In the genomic region with DNA sequence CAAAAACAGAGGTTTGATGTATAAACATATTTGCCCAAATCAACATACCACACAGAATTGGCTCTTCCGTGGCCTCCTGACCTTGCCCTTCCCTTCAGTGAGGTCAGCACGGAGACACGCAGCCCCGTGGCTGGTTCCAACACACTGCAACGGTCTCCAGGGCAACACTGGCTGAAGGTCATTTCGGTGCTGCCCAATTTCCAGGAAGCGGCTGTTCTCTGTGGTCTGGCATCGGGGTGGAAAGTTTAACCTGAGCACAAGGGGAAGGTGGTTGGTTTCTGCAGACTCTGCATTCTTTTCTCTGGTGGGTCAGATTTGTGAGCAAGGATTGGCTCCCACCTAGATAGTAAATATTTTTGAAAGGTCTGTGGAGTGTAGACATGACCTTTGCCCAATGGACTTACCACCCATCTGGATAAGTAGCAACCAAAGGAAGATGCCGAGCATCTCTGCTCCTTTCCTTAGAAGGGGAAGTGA, we compare ENCODE assay signal across 12 cellular contexts.
A peak's percentile ranks its signal among the peaks of the same experiment; 100 is the strongest.
DNase-seq lines count a peak whose midpoint lies in the region; TF ChIP-seq lines count a peak whose summit lies in the region.
"Had no signal": no experiment of that assay in that cellular context is flagged by ENCODE, and none has a peak within 500 bp of the region (broad histone marks: within the 10 kb centered on the region; RNA-seq: fewer than 3 reads in every experiment).

No MANE protein-coding gene starts in this region.

- H3K27ac ChIP-seq in adrenal gland (peak overlapping the region in 2 of 5 donors; percentile 58 to 66), left ventricle myocardium inferior (replicated peaks) (no peak overlapping the region), osteoblast (ENCODE audit: low read depth, low read length) (peak overlapping the region; percentile 37), neuronal stem cell (replicated peaks; ENCODE audit: low read length) (no peak overlapping the region)

- H3K4me3 ChIP-seq in AG10803 (ENCODE audit: low read length) = no peak overlapping the region
- peak overlapping the region in 1 of 4 donors; percentile 8 for H3K4me3 ChIP-seq in adrenal gland
- no peak overlapping the region for H3K4me3 ChIP-seq in left ventricle myocardium inferior
- H3K4me3 ChIP-seq in osteoblast (ENCODE audit: insufficient read depth, low read length) = no peak overlapping the region
- H3K4me3 ChIP-seq in neuronal stem cell (ENCODE audit: low read length in 2 of 2) = peak overlapping the region in 1 of 2 donors; percentile 64
- H3K4me3 ChIP-seq: smooth muscle cell had no signal

- H3K4me1 ChIP-seq in adrenal gland (replicated peaks in 1 of 2) = peaks cover 0 to 22% of the 10 kb centered on the region in 2 donors
- H3K4me1 ChIP-seq in left ventricle myocardium inferior = peaks cover 16% of the 10 kb centered on the region
- H3K4me1 ChIP-seq in osteoblast (ENCODE audit: insufficient read depth, low read length) = peaks cover 13% of the 10 kb centered on the region
- no peaks in the 10 kb centered on the region for H3K4me1 ChIP-seq in neuronal stem cell (ENCODE audit: control insufficient read depth in 2 of 2, insufficient read depth in 1 of 2, low read depth in 1 of 2, low read length in 2 of 2)

- no peak overlapping the region for H3K14ac ChIP-seq in neuronal stem cell (ENCODE audit: low read length)

- WGBS in adrenal gland, 4 donors = 22 to 33% (median 26%) methylated on average over 9 of the region's 9 CpGs
- no CpG with 5 or more reads among the region's 9 CpGs for WGBS in neuronal stem cell (ENCODE audit: extremely low coverage in 2 of 2, insufficient read length in 2 of 2, insufficient replicate concordance in 1 of 2), 2 donors

- H3K9ac ChIP-seq in neuronal stem cell (ENCODE audit: low read depth, low read length, poor library complexity) = no peak overlapping the region

- no peak for TF ChIP-seq POLR2A in adrenal gland (IDR thresholded peaks at IDR 0.05)

- H2AFZ ChIP-seq in osteoblast (ENCODE audit: low read length) (peak overlapping the region; percentile 44), neuronal stem cell (ENCODE audit: low read length) (no peak overlapping the region)

- intact Hi-C loops in adrenal gland (cut with DNase I) = no loop called here
- intact Hi-C loops in left ventricle myocardium inferior (cut with micrococcal nuclease) = no loop called here

- H3K9me3 ChIP-seq in adrenal gland (replicated peaks in 1 of 3) (no peaks in the 10 kb centered on the region), left ventricle myocardium inferior (replicated peaks) (peaks cover 9% of the 10 kb centered on the region), osteoblast (ENCODE audit: low read depth, low read length) (no peaks in the 10 kb centered on the region), neuronal stem cell (replicated peaks in 1 of 2; ENCODE audit: control insufficient read depth in 2 of 2, insufficient read depth in 1 of 2, low read depth in 1 of 2, low read length in 2 of 2) (no peaks in the 10 kb centered on the region)

- H3K79me1 ChIP-seq in neuronal stem cell (ENCODE audit: low read depth, low read length) = no peaks in the 10 kb centered on the region

- no peaks in the 10 kb centered on the region for H3K79me2 ChIP-seq in osteoblast (ENCODE audit: insufficient read depth, low read length)

- H2BK5ac ChIP-seq in neuronal stem cell (ENCODE audit: low read length) = no peak overlapping the region

- H2BK120ac ChIP-seq in neuronal stem cell (ENCODE audit: low read depth, low read length) = no peak overlapping the region

- no peak overlapping the region for H2BK15ac ChIP-seq in neuronal stem cell (ENCODE audit: low read length)

- no peak overlapping the region for H3K23ac ChIP-seq in neuronal stem cell (ENCODE audit: low read depth, low read length, poor library complexity)

- no peak overlapping the region for H4K8ac ChIP-seq in neuronal stem cell (ENCODE audit: low read depth, low read length)

- no peaks in the 10 kb centered on the region for H3K36me3 ChIP-seq in adrenal gland (replicated peaks in 1 of 2)
- no peaks in the 10 kb centered on the region for H3K36me3 ChIP-seq in left ventricle myocardium inferior
- H3K36me3 ChIP-seq in osteoblast (ENCODE audit: insufficient read depth, low read length) = no peaks in the 10 kb centered on the region
- H3K36me3 ChIP-seq in neuronal stem cell (replicated peaks in 1 of 2; ENCODE audit: control insufficient read depth in 2 of 2, insufficient read depth in 2 of 2, low read length in 2 of 2) = no peaks in the 10 kb centered on the region

- H3K4me2 ChIP-seq in osteoblast (ENCODE audit: insufficient read depth, low read length) (peak overlapping the region; percentile 38), neuronal stem cell (ENCODE audit: insufficient read depth, low read length, poor library complexity, severe bottlenecking) (no peak overlapping the region)
- H3K4me2 ChIP-seq: smooth muscle cell had no signal

- H4K20me1 ChIP-seq in osteoblast (ENCODE audit: insufficient read depth, low read length) = no peaks in the 10 kb centered on the region

- H3K4ac ChIP-seq in neuronal stem cell (ENCODE audit: low read length) = no peak overlapping the region

- no peak overlapping the region for H4K91ac ChIP-seq in neuronal stem cell (ENCODE audit: low read depth, low read length, poor library complexity)

- peak; percentile 24 for DNase-seq in AG10803 (ENCODE audit: low read depth)
- DNase-seq in adrenal gland = peak; percentile 75 to 93 (median 89)
- peak; percentile 19 for DNase-seq in left ventricle myocardium inferior
- no peak for DNase-seq in osteoblast (ENCODE audit: insufficient read length, low spot score, missing footprints)
- no peak for DNase-seq in activated T-cell treated with anti-CD3 and anti-CD28 coated beads, Interleukin-2, amount 50 U/mL, for 48 hours
- no peak for DNase-seq in NK-92 (lab: John Stamatoyannopoulos, UW; ENCODE audit: unreplicated experiment)
- DNase-seq in neuronal stem cell (ENCODE audit: low spot score) = no peak
- DNase-seq in inferior parietal cortex (ENCODE audit: extremely low spot score) = no peak
- DNase-seq: activated CD4-positive, CD25-positive, alpha-beta regulatory T cell; activated T-cell treated with anti-CD3 and anti-CD28 coated beads, Interleukin-2, amount 50 U/mL, for 72 hours; naive thymus-derived CD8-positive, alpha-beta T cell had no signal

- TF ChIP-seq CTCF in AG10803 (conservative IDR thresholded peaks at IDR 0.05; ENCODE audit: low read length) (no peak), adrenal gland (IDR thresholded peaks at IDR 0.05) (no peak), left ventricle myocardium inferior (IDR thresholded peaks at IDR 0.05; ENCODE audit: borderline replicate concordance) (no peak), osteoblast (IDR thresholded peaks at IDR 0.05; ENCODE audit: extremely low read depth, low read depth, low read length) (no peak)

- no peak overlapping the region for H2BK12ac ChIP-seq in neuronal stem cell (ENCODE audit: low read length)

- no peak overlapping the region for H2AK5ac ChIP-seq in neuronal stem cell (ENCODE audit: low read depth, low read length)

- H3K27me3 ChIP-seq in adrenal gland (no peaks in the 10 kb centered on the region), left ventricle myocardium inferior (ENCODE audit: low read depth) (no peaks in the 10 kb centered on the region), osteoblast (ENCODE audit: insufficient read depth, low read length) (no peaks in the 10 kb centered on the region), neuronal stem cell (ENCODE audit: control insufficient read depth in 3 of 3, insufficient read depth in 3 of 3, low read depth in 1 of 3, low read length in 3 of 3) (no peaks in the 10 kb centered on the region)

- H3K18ac ChIP-seq in neuronal stem cell (ENCODE audit: low read length) = no peak overlapping the region

Comparison
In these comparisons a context has a peak if more than half of its experiments do, and no peak if none do; other contexts are left out.
1. DNase-seq: peak in AG10803 (single experiment), adrenal gland (7 of 7) and left ventricle myocardium inferior (single experiment); none in osteoblast (single experiment), activated T-cell treated with anti-CD3 and anti-CD28 coated beads, Interleukin-2, amount 50 U/mL, for 48 hours (0 of 2), NK-92 (single experiment), neuronal stem cell (single experiment) and inferior parietal cortex (single experiment).